13 cellular contexts compared by ENCODE assay signal in the genomic region with DNA sequence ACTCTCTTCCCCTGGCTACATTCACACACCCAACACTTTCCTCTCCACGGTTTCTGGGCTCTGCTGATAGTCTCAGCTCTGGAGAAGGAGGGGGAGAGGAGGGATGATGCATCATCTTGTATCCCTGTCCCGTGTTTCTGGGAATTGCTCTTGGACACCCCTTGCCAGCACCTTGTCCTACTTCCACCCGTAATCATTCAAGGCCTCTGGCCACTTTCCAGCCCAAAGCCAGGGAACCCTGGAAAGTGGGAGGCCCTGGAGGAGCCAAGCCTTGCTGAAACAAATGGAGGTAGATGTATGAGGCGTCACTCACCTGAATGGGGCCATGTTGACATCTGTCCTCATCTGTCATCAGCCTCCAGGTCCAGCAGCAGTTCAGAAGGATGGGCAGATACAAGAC. TPM values are rescaled to one million over a fixed set of nuclear protein-coding genes. Genes with fewer than 3 reads are reported as not detected.
DNase-seq lines count a peak whose midpoint lies in the region; TF ChIP-seq lines count a peak whose summit lies in the region.
"Had no signal": no experiment of that assay in that cellular context is flagged by ENCODE, and none has a peak within 500 bp of the region (broad histone marks: within the 10 kb centered on the region; RNA-seq: fewer than 3 reads in every experiment).

No MANE protein-coding gene starts in this region.

- POLR2A ChIA-PET in RWPE1 (lab: Yijun Ruan, JAX; ENCODE audit: low non-redundant PET): no interaction called here

- H3K9ac ChIP-seq in rectal smooth muscle tissue (ENCODE audit: low read length): no peak overlapping the region

- no peaks in the 10 kb centered on the region for H4K20me1 ChIP-seq in DOHH2 (ENCODE audit: control insufficient read depth, insufficient read depth, low read depth, low read length)

- H3K9me2 ChIP-seq in DOHH2 (replicated peaks; ENCODE audit: control insufficient read depth, low read length): no peaks in the 10 kb centered on the region

- TF ChIP-seq CTCF in DOHH2 (IDR thresholded peaks at IDR 0.05; ENCODE audit: low read depth, low read length, poor library complexity, severe bottlenecking) (no peak), Peyer's patch (IDR thresholded peaks at IDR 0.05) (no peak), esophagus muscularis mucosa (IDR thresholded peaks at IDR 0.05) (no peak), RWPE1 (conservative IDR thresholded peaks at IDR 0.05; ENCODE audit: low read depth) (no peak)

- CTCF ChIA-PET in RWPE1 (lab: Yijun Ruan, JAX): no interaction called here

- intact Hi-C loops in esophagus muscularis mucosa (cut with DNase I): no loop called here

- H3K27me3 ChIP-seq in DOHH2 (ENCODE audit: control insufficient read depth, low read length) (no peaks in the 10 kb centered on the region), Peyer's patch (no peaks in the 10 kb centered on the region), esophagus muscularis mucosa (no peaks in the 10 kb centered on the region), rectal smooth muscle tissue (ENCODE audit: control insufficient read depth, insufficient read depth, low read length) (peaks cover 5% of the 10 kb centered on the region)

- H3K4me3 ChIP-seq in DOHH2 (ENCODE audit: low read length): no peak overlapping the region
- no peak overlapping the region for H3K4me3 ChIP-seq in Peyer's patch
- H3K4me3 ChIP-seq in esophagus muscularis mucosa: peak overlapping the region; percentile 26 to 95 (median 92)
- no peak overlapping the region for H3K4me3 ChIP-seq in rectal smooth muscle tissue (ENCODE audit: low read length)

- H3K36me3 ChIP-seq in DOHH2 (ENCODE audit: control insufficient read depth, low read length): peaks cover 87% of the 10 kb centered on the region
- peaks cover 0 to 29% (median 0%) of the 10 kb centered on the region in 3 donors for H3K36me3 ChIP-seq in Peyer's patch
- peaks cover 37 to 64% (median 57%) of the 10 kb centered on the region in 4 donors for H3K36me3 ChIP-seq in esophagus muscularis mucosa
- peaks cover 27% of the 10 kb centered on the region for H3K36me3 ChIP-seq in rectal smooth muscle tissue (ENCODE audit: control insufficient read depth, insufficient read depth, low read length)

- H3K4me2 ChIP-seq in DOHH2 (ENCODE audit: low read length): peak overlapping the region; percentile 8; the same call in 1 of the 2 replicates

- TF ChIP-seq POLR2A in Peyer's patch (IDR thresholded peaks at IDR 0.05) (no peak), esophagus muscularis mucosa (IDR thresholded peaks at IDR 0.05; ENCODE audit: low read depth) (no peak)

- H3F3A ChIP-seq in DOHH2 (ENCODE audit: control insufficient read depth, insufficient read depth): peaks cover 48% of the 10 kb centered on the region

- DNase-seq in Peyer's patch: no peak
- DNase-seq in esophagus muscularis mucosa (ENCODE audit: extremely low spot score): no peak
- DNase-seq in hypothalamus (lab: John Stamatoyannopoulos, UW): no peak
- DNase-seq in NCI-H82 (lab: John Stamatoyannopoulos, UW): no peak
- DNase-seq in cortex of kidney (lab: John Stamatoyannopoulos, UW): no peak
- no peak for DNase-seq in RWPE1 (ENCODE audit: low spot score)
- DNase-seq: activated effector memory CD4-positive, alpha-beta T cell treated with Interleukin-2 at 50 U/mL for 16 hours; DMS 273 treated with DMSO at 0.1 percent for 48 hours; effector CD4-positive, alpha-beta T cell; NCI-H187 treated with DMSO at 0.1 percent for 48 hours; PC-3 had no signal

- H3K9me3 ChIP-seq in DOHH2 (ENCODE audit: control insufficient read depth, insufficient read depth, low read length): no peaks in the 10 kb centered on the region
- no peaks in the 10 kb centered on the region for H3K9me3 ChIP-seq in Peyer's patch
- no peaks in the 10 kb centered on the region for H3K9me3 ChIP-seq in esophagus muscularis mucosa

- TF ChIP-seq EP300 in esophagus muscularis mucosa (IDR thresholded peaks at IDR 0.05): no peak

- 37% methylated on average over 4 of the region's 4 CpGs for WGBS in esophagus muscularis mucosa

- H3K4me1 ChIP-seq in DOHH2 (ENCODE audit: control insufficient read depth, low read length) (peaks cover 77% of the 10 kb centered on the region), Peyer's patch (peaks cover 0 to 41% (median 6%) of the 10 kb centered on the region in 4 donors), esophagus muscularis mucosa (peaks cover 19 to 83% (median 81%) of the 10 kb centered on the region in 4 donors), rectal smooth muscle tissue (ENCODE audit: control insufficient read depth, insufficient read depth, low read length) (peaks cover 51% of the 10 kb centered on the region)

- H3K27ac ChIP-seq in DOHH2 (ENCODE audit: low read depth, low read length) (peak overlapping the region; percentile 2; the same call in 1 of the 2 replicates), Peyer's patch (peak overlapping the region in 3 of 4 donors; percentile 11 to 93 (median 26)), esophagus muscularis mucosa (replicated peaks in 1 of 4) (peak overlapping the region; percentile 93 to 99 (median 99)), rectal smooth muscle tissue (ENCODE audit: low read depth, low read length) (peak overlapping the region; percentile 96), RWPE1 (no peak overlapping the region)

- H3K79me2 ChIP-seq in DOHH2 (ENCODE audit: control insufficient read depth, low read length): peaks cover 59% of the 10 kb centered on the region

RNA-seq across cellular contexts. Expression of a gene that starts 4.4 kb away (rescaled TPM):
- total RNA-seq in Peyer's patch (100 to 1,000 TPM in 1 of 4 donors, 10 to 100 TPM in 3; 12.6 to 106 (median 29.6) TPM), esophagus muscularis mucosa (100 to 1,000 TPM; 294 to 426 (median 337) TPM)

Comparison
In these comparisons a context has a peak if more than half of its experiments do, and no peak if none do; other contexts are left out.
1. H3K4me3 ChIP-seq: peak in esophagus muscularis mucosa (4 of 4); none in DOHH2 (single experiment), Peyer's patch (0 of 4) and rectal smooth muscle tissue (single experiment).